ENCODE assay signal across 16 cellular contexts in genomic region chr4:69800599-69800998, GRCh38. TPM values are rescaled to one million over a fixed set of nuclear protein-coding genes. Genes with fewer than 3 reads are reported as not detected.
A peak's percentile ranks its signal among the peaks of the same experiment; 100 is the strongest.
DNase-seq lines count a peak whose midpoint lies in the region; ATAC-seq, FAIRE-seq and TF ChIP-seq lines count a peak whose summit lies in the region.
"Had no signal": no experiment of that assay in that cellular context is flagged by ENCODE, and none has a peak within 500 bp of the region (broad histone marks: within the 10 kb centered on the region; RNA-seq: fewer than 3 reads in every experiment).

No MANE protein-coding gene starts in this region.

- no peak overlapping the region for H2AFZ ChIP-seq in astrocyte (ENCODE audit: low read depth, low read length)

- H3K27me3 ChIP-seq in astrocyte (ENCODE audit: insufficient read depth, low read length): no peaks in the 10 kb centered on the region
- H3K27me3 ChIP-seq in effector memory CD4-positive, alpha-beta T cell (replicated peaks; ENCODE audit: control insufficient read depth, insufficient read depth, low read length, poor library complexity, severe bottlenecking): no peaks in the 10 kb centered on the region
- H3K27me3 ChIP-seq: adrenal gland, thyroid gland had no signal

- H3K4me3 ChIP-seq in HFF-Myc (replicated peaks; ENCODE audit: low read depth, low read length) (no peak overlapping the region), astrocyte (ENCODE audit: insufficient read depth, low read depth, low read length) (no peak overlapping the region), fibroblast of pulmonary artery (replicated peaks; ENCODE audit: low read depth, low read length) (no peak overlapping the region)
- H3K4me3 ChIP-seq in effector memory CD4-positive, alpha-beta T cell (ENCODE audit: insufficient read depth, low read depth, low read length, poor library complexity, severe bottlenecking): no peak overlapping the region
- H3K4me3 ChIP-seq: adrenal gland, thyroid gland had no signal

- H3K9ac ChIP-seq in astrocyte (ENCODE audit: low read length): no peak overlapping the region

- TF ChIP-seq CTCF in HFF-Myc (IDR thresholded peaks at IDR 0.05; ENCODE audit: low read depth, low read length, missing control alignments) (no peak), astrocyte (IDR thresholded peaks at IDR 0.05; ENCODE audit: insufficient read depth, low read depth, low read length) (no peak), fibroblast of pulmonary artery (IDR thresholded peaks at IDR 0.05; ENCODE audit: low read length, missing control alignments) (peak; percentile 8), Calu3 (IDR thresholded peaks at IDR 0.05; ENCODE audit: unreplicated experiment) (no peak)

- H3K4me1 Mint-ChIP-seq in astrocyte (ENCODE audit: low read depth, unreplicated experiment) (peaks cover 5% of the 10 kb centered on the region), Calu3 (ENCODE audit: low read depth, unreplicated experiment) (no peaks in the 10 kb centered on the region)

- DNase-seq in HFF-Myc (ENCODE audit: extremely low read depth, low read depth): peak; percentile 16
- peak; percentile 34 for DNase-seq in astrocyte (ENCODE audit: low read depth)
- DNase-seq in fibroblast of pulmonary artery (ENCODE audit: low read depth): peak; percentile 82
- DNase-seq in pulmonary artery endothelial cell (ENCODE audit: low read depth, low spot score): peak; percentile 88
- DNase-seq in effector memory CD4-positive, alpha-beta T cell: no peak
- DNase-seq in Calu3: no peak
- no peak for DNase-seq in GM12892 (ENCODE audit: insufficient read length)
- DNase-seq: activated CD8-positive, alpha-beta T cell treated with anti-CD3 and anti-CD28 coated beads, Interleukin-2, amount 10 ng/mL, durations not matched to agents 7 days and 5 days; adrenal gland; naive thymus-derived CD4-positive, alpha-beta T cell; RPMI8226; thyroid gland had no signal

- peak overlapping the region; percentile 93 for H3K27ac Mint-ChIP-seq in astrocyte (ENCODE audit: unreplicated experiment)
- H3K27ac Mint-ChIP-seq in Calu3 (ENCODE audit: unreplicated experiment): no peak overlapping the region
- H3K27ac Mint-ChIP-seq: activated CD8-positive, alpha-beta T cell treated with anti-CD3 and anti-CD28 coated beads, Interleukin-2, amount 10 ng/mL, durations not matched to agents 7 days and 5 days; dendritic cell treated with granulocyte-macrophage colony-stimulating factor and Interleukin-4, amounts not matched to agents 40 ng/mL and 50 ng/mL, for 4 days; naive thymus-derived CD4-positive, alpha-beta T cell; progenitor cell of endocrine pancreas had no signal

- H3K4me1 ChIP-seq in astrocyte (ENCODE audit: insufficient read depth, low read length): no peaks in the 10 kb centered on the region
- no peaks in the 10 kb centered on the region for H3K4me1 ChIP-seq in effector memory CD4-positive, alpha-beta T cell (ENCODE audit: control insufficient read depth, insufficient read depth, low read length, poor library complexity, severe bottlenecking)
- H3K4me1 ChIP-seq: adrenal gland, thyroid gland had no signal

- CTCF ChIA-PET in Calu3 (lab: Charles Lee): no interaction called here

- H3K36me3 ChIP-seq in astrocyte (ENCODE audit: insufficient read depth, low read length): no peaks in the 10 kb centered on the region
- H3K36me3 ChIP-seq in effector memory CD4-positive, alpha-beta T cell (ENCODE audit: control insufficient read depth, insufficient read depth, low read length): no peaks in the 10 kb centered on the region
- H3K36me3 ChIP-seq: adrenal gland, thyroid gland had no signal

- peak overlapping the region; percentile 56 for H3K4me2 ChIP-seq in astrocyte (ENCODE audit: low read length)

- intact Hi-C loops in Calu3 (cut with micrococcal nuclease; ENCODE audit: unreplicated experiment): no loop called here

- H3K9me3 Mint-ChIP-seq in astrocyte (ENCODE audit: unreplicated experiment): no peaks in the 10 kb centered on the region
- H3K9me3 Mint-ChIP-seq in Calu3 (ENCODE audit: low read depth, unreplicated experiment): no peaks in the 10 kb centered on the region
- H3K9me3 Mint-ChIP-seq: dendritic cell treated with granulocyte-macrophage colony-stimulating factor and Interleukin-4, amounts not matched to agents 40 ng/mL and 50 ng/mL, for 4 days had no signal

- H3K36me3 Mint-ChIP-seq in astrocyte (ENCODE audit: low read depth, unreplicated experiment): no peaks in the 10 kb centered on the region
- no peaks in the 10 kb centered on the region for H3K36me3 Mint-ChIP-seq in Calu3 (ENCODE audit: insufficient read depth, unreplicated experiment)

- FAIRE-seq in astrocyte (lab: Jason Lieb, UNC) (no peak), GM12892 (lab: Jason Lieb, UNC) (no peak)

- H3K27ac ChIP-seq in astrocyte (ENCODE audit: low read depth, low read length): peak overlapping the region; percentile 29
- H3K27ac ChIP-seq in effector memory CD4-positive, alpha-beta T cell (ENCODE audit: insufficient read depth, low read length, poor library complexity, severe bottlenecking): no peak overlapping the region
- H3K27ac ChIP-seq: adrenal gland, C4-2B, thyroid gland had no signal

- H3K79me2 ChIP-seq in astrocyte (ENCODE audit: insufficient read depth, low read length): no peaks in the 10 kb centered on the region

- no peaks in the 10 kb centered on the region for H4K20me1 ChIP-seq in astrocyte (ENCODE audit: insufficient read depth, low read length)

- no TSS peak for BruUV-seq in Calu3 (replicated peaks; lab: Mats Ljungman, UMichigan)

- no peak for ATAC-seq in GM18511 (IDR thresholded peaks at IDR 0.05; ENCODE audit: unreplicated experiment)
- ATAC-seq: activated CD8-positive, alpha-beta T cell treated with anti-CD3 and anti-CD28 coated beads, Interleukin-2, amount 10 ng/mL, durations not matched to agents 7 days and 5 days; naive thymus-derived CD4-positive, alpha-beta T cell had no signal

- no peaks in the 10 kb centered on the region for H3K9me3 ChIP-seq in astrocyte (ENCODE audit: insufficient read depth, low read depth, low read length)
- H3K9me3 ChIP-seq in effector memory CD4-positive, alpha-beta T cell (ENCODE audit: control insufficient read depth, low read length): no peaks in the 10 kb centered on the region
- H3K9me3 ChIP-seq: adrenal gland, thyroid gland had no signal

- H3K27me3 Mint-ChIP-seq in astrocyte (ENCODE audit: low read depth, unreplicated experiment) (no peaks in the 10 kb centered on the region), Calu3 (ENCODE audit: unreplicated experiment) (no peaks in the 10 kb centered on the region)
- H3K27me3 Mint-ChIP-seq: dendritic cell treated with granulocyte-macrophage colony-stimulating factor and Interleukin-4, amounts not matched to agents 40 ng/mL and 50 ng/mL, for 4 days; progenitor cell of endocrine pancreas had no signal

- no peak overlapping the region for H3K4me3 Mint-ChIP-seq in astrocyte (ENCODE audit: unreplicated experiment)
- no peak overlapping the region for H3K4me3 Mint-ChIP-seq in Calu3 (ENCODE audit: low read depth, unreplicated experiment)
- H3K4me3 Mint-ChIP-seq: activated CD8-positive, alpha-beta T cell treated with anti-CD3 and anti-CD28 coated beads, Interleukin-2, amount 10 ng/mL, durations not matched to agents 7 days and 5 days; dendritic cell treated with granulocyte-macrophage colony-stimulating factor and Interleukin-4, amounts not matched to agents 40 ng/mL and 50 ng/mL, for 4 days; naive thymus-derived CD4-positive, alpha-beta T cell had no signal

- no peak for TF ChIP-seq POLR2A in GM12892 (IDR thresholded peaks at IDR 0.05; ENCODE audit: low read depth, low read length)

RNA-seq across cellular contexts. Expression of gene SULT1B1, which starts 40.2 kb away (rescaled TPM):
- total RNA-seq in astrocyte (0.11 and 0.24 TPM in 2 replicates), pulmonary artery endothelial cell (49.4 and 55.5 TPM in 2 replicates), Calu3 (2022) (0.26 and 0.27 TPM in 2 replicates)
- 0.04 TPM for polyA plus RNA-seq in GM12892 (2012; ENCODE audit: missing spikeins)

RNA-seq across cellular contexts. Expression of gene SULT1E1, which starts 59.3 kb away (rescaled TPM):
- total RNA-seq in astrocyte: 0.34 TPM in 1 of 2 replicates, not detected in the other
- 34.2 and 267 TPM in 2 replicates for total RNA-seq in pulmonary artery endothelial cell
- total RNA-seq in Calu3 (2022): 1.9 and 2.4 TPM in 2 replicates
- polyA plus RNA-seq in GM12892 (2012; ENCODE audit: missing spikeins): not detected
- total RNA-seq: activated CD8-positive, alpha-beta T cell treated with anti-CD3 and anti-CD28 coated beads, Interleukin-2, amount 10 ng/mL, durations not matched to agents 7 days and 5 days; naive thymus-derived CD4-positive, alpha-beta T cell; thyroid gland had no signal
- polyA plus RNA-seq: naive thymus-derived CD4-positive, alpha-beta T cell had no signal

Comparison
In these comparisons a context has a peak if more than half of its experiments do, and no peak if none do; other contexts are left out.
1. DNase-seq: peak in HFF-Myc (single experiment), astrocyte (single experiment), fibroblast of pulmonary artery (single experiment) and pulmonary artery endothelial cell (single experiment); none in effector memory CD4-positive, alpha-beta T cell (0 of 3), Calu3 (single experiment) and GM12892 (single experiment).
2. RNA of gene SULT1B1, which starts 40.2 kb away (total RNA-seq): 49.4 to 55.5 TPM in pulmonary artery endothelial cell; 0.26 to 0.27 TPM in Calu3 and 0.11 to 0.24 TPM in astrocyte; every median in the first group is over 10 times any median in the second.
3. RNA of gene SULT1E1, which starts 59.3 kb away (total RNA-seq): 34.2 to 267 TPM in pulmonary artery endothelial cell; 1.9 to 2.4 TPM in Calu3 and 0.34 TPM in astrocyte; every median in the first group is over 10 times any median in the second.